Comparison of ENCODE assay signal across 9 cellular contexts in the genomic region with DNA sequence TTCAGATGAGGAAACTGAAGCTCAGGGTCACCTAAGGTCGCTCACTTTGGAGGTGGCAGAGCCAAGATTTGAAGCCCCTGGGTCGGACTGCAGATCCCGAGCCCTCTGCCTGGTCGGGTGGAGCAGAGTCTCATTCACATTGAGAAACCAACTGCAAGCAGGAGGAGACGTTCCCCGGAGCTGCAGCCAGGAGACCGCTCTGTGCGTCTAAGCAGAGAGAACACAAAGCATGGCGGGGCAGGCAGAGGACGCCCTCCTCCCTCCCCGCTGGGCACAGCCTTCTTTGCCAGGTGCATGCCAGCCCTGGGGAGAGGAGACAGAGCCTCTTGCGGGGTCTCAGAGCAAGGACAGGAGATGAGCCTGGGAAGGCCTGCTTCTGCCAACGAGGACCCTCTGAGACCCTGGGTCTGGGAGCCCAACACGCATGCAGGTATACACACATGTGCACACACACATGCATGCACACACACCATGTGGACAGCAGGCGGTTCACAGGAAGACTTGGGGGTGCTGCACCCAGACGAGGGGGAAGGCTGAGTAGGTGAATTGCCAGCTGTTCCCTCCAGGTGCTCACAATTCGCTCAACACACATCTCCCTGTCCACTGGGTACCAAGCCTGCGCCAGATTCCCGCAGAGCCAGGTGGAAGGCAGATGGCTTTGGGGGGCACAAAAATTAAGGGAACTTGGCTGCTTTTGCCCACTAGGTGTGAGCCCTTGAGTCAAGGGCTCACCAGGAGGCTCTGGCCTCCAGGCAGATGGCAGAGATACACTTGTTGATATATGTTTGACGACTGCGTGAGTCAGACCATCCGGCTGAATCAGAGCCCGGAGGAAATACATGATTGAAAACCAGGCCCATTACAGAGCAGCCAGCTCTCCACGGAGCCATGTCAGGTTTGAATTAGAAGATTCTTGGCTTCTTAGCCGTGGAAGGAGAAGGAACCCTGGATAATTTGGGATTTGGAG. TPM values are rescaled to one million over a fixed set of nuclear protein-coding genes. Genes with fewer than 3 reads are reported as not detected.
DNase-seq lines count a peak whose midpoint lies in the region; ATAC-seq and TF ChIP-seq lines count a peak whose summit lies in the region.
"Had no signal": no experiment of that assay in that cellular context is flagged by ENCODE, and none has a peak within 500 bp of the region (broad histone marks: within the 10 kb centered on the region; RNA-seq: fewer than 3 reads in every experiment).

No MANE protein-coding gene starts in this region.

- no peaks in the 10 kb centered on the region for H3K9me3 Mint-ChIP-seq in HFFc6
- H3K9me3 Mint-ChIP-seq in T-helper 1 cell treated with Interleukin-12 subunit alpha and Interleukin-12 subunit beta and Interleukin-4 antibody, amounts not matched to agents 30 μg/mL and 1 μg/mL, for 36 hours: no peaks in the 10 kb centered on the region
- H3K9me3 Mint-ChIP-seq: dendritic cell treated with granulocyte-macrophage colony-stimulating factor and Interleukin-4, amounts not matched to agents 40 ng/mL and 50 ng/mL, for 4 days had no signal

- peaks cover 37% of the 10 kb centered on the region for H3K4me1 Mint-ChIP-seq in HFFc6 (ENCODE audit: low read depth)
- H3K4me1 Mint-ChIP-seq in T-helper 1 cell treated with Interleukin-12 subunit alpha and Interleukin-12 subunit beta and Interleukin-4 antibody, amounts not matched to agents 30 μg/mL and 1 μg/mL, for 36 hours (ENCODE audit: low read depth): no peaks in the 10 kb centered on the region

- H3K4me3 ChIP-seq in foreskin fibroblast (ENCODE audit: low read depth in 1 of 2, low read length in 2 of 2): no peak overlapping the region

- H3K36me3 Mint-ChIP-seq in HFFc6 (ENCODE audit: low read depth): no peaks in the 10 kb centered on the region
- no peaks in the 10 kb centered on the region for H3K36me3 Mint-ChIP-seq in T-helper 1 cell treated with Interleukin-12 subunit alpha and Interleukin-12 subunit beta and Interleukin-4 antibody, amounts not matched to agents 30 μg/mL and 1 μg/mL, for 36 hours (ENCODE audit: low read depth)

- ATAC-seq in HG02763 (IDR thresholded peaks at IDR 0.05; ENCODE audit: unreplicated experiment) (no peak), GM19023 (IDR thresholded peaks at IDR 0.05; ENCODE audit: unreplicated experiment) (no peak), HG02884 (IDR thresholded peaks at IDR 0.05; ENCODE audit: unreplicated experiment) (no peak)

- peak overlapping the region; percentile 92 for H3K27ac Mint-ChIP-seq in HFFc6
- H3K27ac Mint-ChIP-seq in T-helper 1 cell treated with Interleukin-12 subunit alpha and Interleukin-12 subunit beta and Interleukin-4 antibody, amounts not matched to agents 30 μg/mL and 1 μg/mL, for 36 hours: peak overlapping the region; percentile 11
- H3K27ac Mint-ChIP-seq: dendritic cell treated with granulocyte-macrophage colony-stimulating factor and Interleukin-4, amounts not matched to agents 40 ng/mL and 50 ng/mL, for 4 days had no signal

- DNase-seq in AG09319 (ENCODE audit: extremely low read depth, low read depth) (peak; percentile 77), HFFc6 (peak; percentile 94), foreskin fibroblast (peak; percentile 93 to 97), NCI-H82 treated with DMSO at 0.1 percent for 48 hours (lab: John Stamatoyannopoulos, UW; ENCODE audit: unreplicated experiment) (no peak)

- peak; percentile 43 for TF ChIP-seq CTCF in AG09319 (IDR thresholded peaks at IDR 0.05; ENCODE audit: low read depth, low read length)
- peak; percentile 76 for TF ChIP-seq CTCF in HFFc6 (IDR thresholded peaks at IDR 0.05)
- peak; percentile 59 for TF ChIP-seq CTCF in foreskin fibroblast (IDR thresholded peaks at IDR 0.05; ENCODE audit: low read depth, low read length)

- H3K27me3 Mint-ChIP-seq in HFFc6 (ENCODE audit: insufficient read depth): peaks cover 7% of the 10 kb centered on the region
- peaks cover 21% of the 10 kb centered on the region for H3K27me3 Mint-ChIP-seq in T-helper 1 cell treated with Interleukin-12 subunit alpha and Interleukin-12 subunit beta and Interleukin-4 antibody, amounts not matched to agents 30 μg/mL and 1 μg/mL, for 36 hours (ENCODE audit: low read depth)

- peak overlapping the region; percentile 75 for H3K4me3 Mint-ChIP-seq in HFFc6
- H3K4me3 Mint-ChIP-seq in T-helper 1 cell treated with Interleukin-12 subunit alpha and Interleukin-12 subunit beta and Interleukin-4 antibody, amounts not matched to agents 30 μg/mL and 1 μg/mL, for 36 hours: no peak overlapping the region
- H3K4me3 Mint-ChIP-seq: dendritic cell treated with granulocyte-macrophage colony-stimulating factor and Interleukin-4, amounts not matched to agents 40 ng/mL and 50 ng/mL, for 4 days had no signal

RNA-seq across cellular contexts. Expression of gene NTSR1, which starts 5.5 kb away (rescaled TPM):
- 1 to 10 TPM; 3.1 to 6.5 (median 5.6) TPM for total RNA-seq in HFFc6 (2021; fragmentation: NEBNext Ultra II Directional; extraction: Animal tissue kit (Norgen Biotek cat#: 25700))
